11 cellular contexts compared by ENCODE assay signal in genomic region chr17:50154604-50155003, GRCh38. TPM values are rescaled to one million over a fixed set of nuclear protein-coding genes. Genes with fewer than 3 reads are reported as not detected.
DNase-seq lines count a peak whose midpoint lies in the region; ATAC-seq and TF ChIP-seq lines count a peak whose summit lies in the region.
"Had no signal": no experiment of that assay in that cellular context is flagged by ENCODE, and none has a peak within 500 bp of the region (broad histone marks: within the 10 kb centered on the region; RNA-seq: fewer than 3 reads in every experiment).

No MANE protein-coding gene starts in this region.

- no peak overlapping the region for H2BK15ac ChIP-seq in neuronal stem cell (ENCODE audit: low read length)

- no peaks in the 10 kb centered on the region for H3K9me3 ChIP-seq in CD4-positive, alpha-beta memory T cell (ENCODE audit: control insufficient read depth in 1 of 2, low read length in 2 of 2)
- H3K9me3 ChIP-seq in SK-N-MC (ENCODE audit: low read depth, low read length): no peaks in the 10 kb centered on the region
- H3K9me3 ChIP-seq in neuronal stem cell (replicated peaks in 1 of 2; ENCODE audit: control insufficient read depth in 2 of 2, insufficient read depth in 1 of 2, low read depth in 1 of 2, low read length in 2 of 2): no peaks in the 10 kb centered on the region
- no peaks in the 10 kb centered on the region for H3K9me3 ChIP-seq in colonic mucosa
- H3K9me3 ChIP-seq in effector memory CD4-positive, alpha-beta T cell (ENCODE audit: control insufficient read depth, low read length): no peaks in the 10 kb centered on the region

- no peak overlapping the region for H4K91ac ChIP-seq in neuronal stem cell (ENCODE audit: low read depth, low read length, poor library complexity)

- H3K36me3 ChIP-seq in CD4-positive, alpha-beta memory T cell (ENCODE audit: insufficient read depth, low read length): no peaks in the 10 kb centered on the region
- H3K36me3 ChIP-seq in SK-N-MC (ENCODE audit: insufficient read depth, low read length): no peaks in the 10 kb centered on the region
- H3K36me3 ChIP-seq in neuronal stem cell (replicated peaks in 1 of 2; ENCODE audit: control insufficient read depth in 2 of 2, insufficient read depth in 2 of 2, low read length in 2 of 2): no peaks in the 10 kb centered on the region
- H3K36me3 ChIP-seq in colonic mucosa: no peaks in the 10 kb centered on the region
- no peaks in the 10 kb centered on the region for H3K36me3 ChIP-seq in effector memory CD4-positive, alpha-beta T cell (ENCODE audit: control insufficient read depth, insufficient read depth, low read length)

- no peaks in the 10 kb centered on the region for H3K9me3 Mint-ChIP-seq in CD4-positive, alpha-beta memory T cell

- intact Hi-C loops in CD4-positive, alpha-beta memory T cell (cut with micrococcal nuclease): no loop called here
- intact Hi-C loops in colonic mucosa (cut with DNase I): loop anchor here (5.0 kb wide), 1 partner anchor 57 kb away; the partner anchor contains the start of gene PDK2

- no peak for ATAC-seq in GM18861 (IDR thresholded peaks at IDR 0.05; ENCODE audit: unreplicated experiment)

- H2BK12ac ChIP-seq in neuronal stem cell (ENCODE audit: low read length): no peak overlapping the region

- no peak overlapping the region for H4K8ac ChIP-seq in neuronal stem cell (ENCODE audit: low read depth, low read length)

- H3K27ac Mint-ChIP-seq in CD4-positive, alpha-beta memory T cell: peak overlapping the region; percentile 47 to 82 (median 59)

- no peak overlapping the region for H3K4me2 ChIP-seq in neuronal stem cell (ENCODE audit: insufficient read depth, low read length, poor library complexity, severe bottlenecking)

- H3K9ac ChIP-seq in SK-N-MC (ENCODE audit: insufficient read length): peak overlapping the region; percentile 5
- H3K9ac ChIP-seq in neuronal stem cell (ENCODE audit: low read depth, low read length, poor library complexity): no peak overlapping the region
- peak overlapping the region in 1 of 2 donors; percentile 57 for H3K9ac ChIP-seq in colonic mucosa (ENCODE audit: low read depth in 2 of 2, low read length in 2 of 2)

- no peak overlapping the region for H3K4me3 Mint-ChIP-seq in CD4-positive, alpha-beta memory T cell

- no CpG with 5 or more reads among the region's 1 CpG for WGBS in neuronal stem cell (ENCODE audit: extremely low coverage in 2 of 2, insufficient read length in 2 of 2, insufficient replicate concordance in 1 of 2), 2 donors

- no peak overlapping the region for H3K14ac ChIP-seq in neuronal stem cell (ENCODE audit: low read length)

- peaks cover 16 to 46% (median 31%) of the 10 kb centered on the region in 4 donors for H3K4me1 Mint-ChIP-seq in CD4-positive, alpha-beta memory T cell

- peaks cover 0 to 10% of the 10 kb centered on the region in 2 donors for H3K36me3 Mint-ChIP-seq in CD4-positive, alpha-beta memory T cell

- no peaks in the 10 kb centered on the region for H3K27me3 ChIP-seq in CD4-positive, alpha-beta memory T cell (ENCODE audit: insufficient read depth, low read length)
- H3K27me3 ChIP-seq in neuronal stem cell (ENCODE audit: control insufficient read depth in 3 of 3, insufficient read depth in 3 of 3, low read depth in 1 of 3, low read length in 3 of 3) (no peaks in the 10 kb centered on the region), colonic mucosa (no peaks in the 10 kb centered on the region)
- H3K27me3 ChIP-seq in effector memory CD4-positive, alpha-beta T cell (replicated peaks; ENCODE audit: control insufficient read depth, insufficient read depth, low read length, poor library complexity, severe bottlenecking): no peaks in the 10 kb centered on the region

- H3K27ac ChIP-seq in CD4-positive, alpha-beta memory T cell (ENCODE audit: low read depth, low read length): no peak overlapping the region
- H3K27ac ChIP-seq in SK-N-MC (no peak overlapping the region), neuronal stem cell (replicated peaks; ENCODE audit: low read length) (no peak overlapping the region), colonic mucosa (no peak overlapping the region)
- H3K27ac ChIP-seq in effector memory CD4-positive, alpha-beta T cell (ENCODE audit: insufficient read depth, low read length, poor library complexity, severe bottlenecking): no peak overlapping the region

- TF ChIP-seq CTCF in GM20000 (IDR thresholded peaks at IDR 0.05; ENCODE audit: extremely low read depth, missing control alignments) (no peak), colonic mucosa (IDR thresholded peaks at IDR 0.05) (no peak)

- H3K23ac ChIP-seq in neuronal stem cell (ENCODE audit: low read depth, low read length, poor library complexity): no peak overlapping the region

- H2AK5ac ChIP-seq in neuronal stem cell (ENCODE audit: low read depth, low read length): no peak overlapping the region

- DNase-seq in CD4-positive, alpha-beta memory T cell: no peak
- DNase-seq in GM20000 (ENCODE audit: low spot score) (peak; percentile 66), SK-N-MC (ENCODE audit: low read depth, low spot score) (no peak), neuronal stem cell (ENCODE audit: low spot score) (no peak), colonic mucosa (no peak)
- no peak for DNase-seq in effector memory CD4-positive, alpha-beta T cell
- no peak for DNase-seq in activated CD4-positive, alpha-beta T cell treated with anti-CD3 and anti-CD28 coated beads, Interleukin-2, amount 50 U/mL, for 1 hour
- DNase-seq: activated naive CD4-positive, alpha-beta T cell treated with Interleukin-2 at 50 U/mL for 16 hours; kidney glomerular epithelial cell; NCI-H524 had no signal

- peaks cover 6% of the 10 kb centered on the region for H3K79me1 ChIP-seq in neuronal stem cell (ENCODE audit: low read depth, low read length)

- H2BK120ac ChIP-seq in neuronal stem cell (ENCODE audit: low read depth, low read length): no peak overlapping the region

- no peaks in the 10 kb centered on the region for H3K27me3 Mint-ChIP-seq in CD4-positive, alpha-beta memory T cell

- H2AFZ ChIP-seq in neuronal stem cell (ENCODE audit: low read length): peak overlapping the region; percentile 74

- H3K18ac ChIP-seq in neuronal stem cell (ENCODE audit: low read length): no peak overlapping the region

- H3K4me3 ChIP-seq in CD4-positive, alpha-beta memory T cell (ENCODE audit: low read length in 2 of 2): no peak overlapping the region
- no peak overlapping the region for H3K4me3 ChIP-seq in SK-N-MC
- no peak overlapping the region for H3K4me3 ChIP-seq in neuronal stem cell (ENCODE audit: low read length in 2 of 2)
- H3K4me3 ChIP-seq in colonic mucosa: no peak overlapping the region
- no peak overlapping the region for H3K4me3 ChIP-seq in effector memory CD4-positive, alpha-beta T cell (ENCODE audit: insufficient read depth, low read depth, low read length, poor library complexity, severe bottlenecking)

- CTCF ChIA-PET in CD4-positive, alpha-beta memory T cell (lab: Charles Lee; ENCODE audit: partially characterized antibody): interaction anchor here (1.0 to 1.7 kb wide), 4 partner anchors 11 to 60 kb away, joined by 3 to 7 read pairs (median 4); no protein-coding TSS in a partner anchor

- H3K4ac ChIP-seq in neuronal stem cell (ENCODE audit: low read length): no peak overlapping the region

- no peak overlapping the region for H2BK5ac ChIP-seq in neuronal stem cell (ENCODE audit: low read length)

- POLR2A ChIA-PET in CD4-positive, alpha-beta memory T cell (lab: Charles Lee; ENCODE audit: partially characterized antibody): interaction anchor here (0.6 to 2.3 kb wide), 3 partner anchors 9 to 15 kb away, joined by 3 to 9 read pairs (median 3); no protein-coding TSS in a partner anchor

- H3K4me1 ChIP-seq in CD4-positive, alpha-beta memory T cell (ENCODE audit: insufficient read depth, low read length): peaks cover 43% of the 10 kb centered on the region
- H3K4me1 ChIP-seq in neuronal stem cell (ENCODE audit: control insufficient read depth in 2 of 2, insufficient read depth in 1 of 2, low read depth in 1 of 2, low read length in 2 of 2) (peaks cover 5% of the 10 kb centered on the region in 2 donors), colonic mucosa (no peaks in the 10 kb centered on the region)
- H3K4me1 ChIP-seq in effector memory CD4-positive, alpha-beta T cell (ENCODE audit: control insufficient read depth, insufficient read depth, low read length, poor library complexity, severe bottlenecking): peaks cover 24% of the 10 kb centered on the region

RNA-seq across cellular contexts. Expression of gene PPP1R9B, which starts 4.1 kb away (rescaled TPM):
- 10 to 100 TPM; 97.5 to 99.7 TPM for total RNA-seq in CD4-positive, alpha-beta memory T cell
- 1 to 10 TPM in 1 of 2 donors, under 1 TPM in 1; 0.48 to 2.2 TPM for polyA plus RNA-seq in CD4-positive, alpha-beta memory T cell
- 19.8 TPM for polyA plus RNA-seq in neuronal stem cell (2013, experiment 1 of 2)
- polyA plus RNA-seq in neuronal stem cell (2013, experiment 2 of 2): 19.4 TPM
- total RNA-seq in colonic mucosa: 10 to 100 TPM; 36.6 to 43.2 TPM

RNA-seq across cellular contexts. Expression of gene SGCA, which starts 11.2 kb away (rescaled TPM):
- total RNA-seq in CD4-positive, alpha-beta memory T cell: not detected
- polyA plus RNA-seq in CD4-positive, alpha-beta memory T cell: not detected
- 0.57 TPM for polyA plus RNA-seq in neuronal stem cell (2013, experiment 1 of 2)
- 0.35 TPM for polyA plus RNA-seq in neuronal stem cell (2013, experiment 2 of 2)
- total RNA-seq in colonic mucosa: 1 to 10 TPM in 1 of 2 donors, under 1 TPM in 1; 0.89 to 5.5 TPM

RNA-seq across cellular contexts. Expression of gene SAMD14, which starts 24.6 kb away (rescaled TPM):
- 1 to 10 TPM; 1.2 to 1.3 TPM for total RNA-seq in CD4-positive, alpha-beta memory T cell
- under 1 TPM; 0.16 to 0.19 TPM for polyA plus RNA-seq in CD4-positive, alpha-beta memory T cell
- polyA plus RNA-seq in neuronal stem cell (2013, experiment 1 of 2): 31.6 TPM
- polyA plus RNA-seq in neuronal stem cell (2013, experiment 2 of 2): 33.4 TPM
- 1 to 10 TPM in 1 of 2 donors, under 1 TPM in 1; 0.77 to 2.3 TPM for total RNA-seq in colonic mucosa

RNA-seq across cellular contexts. Expression of gene COL1A1, which starts 46.8 kb away (rescaled TPM):
- total RNA-seq in CD4-positive, alpha-beta memory T cell: 1 to 10 TPM; 1.0 to 1.6 TPM
- not detected for polyA plus RNA-seq in CD4-positive, alpha-beta memory T cell
- 17.9 TPM for polyA plus RNA-seq in neuronal stem cell (2013, experiment 1 of 2)
- 18.4 TPM for polyA plus RNA-seq in neuronal stem cell (2013, experiment 2 of 2)
- 100 to 1,000 TPM in 1 of 2 donors, 10 to 100 TPM in 1; 74.7 to 127 TPM for total RNA-seq in colonic mucosa

RNA-seq across cellular contexts. Expression of gene PDK2, which starts 59.5 kb away (rescaled TPM):
- total RNA-seq in CD4-positive, alpha-beta memory T cell: 10 to 100 TPM; 39.1 to 40.6 TPM
- polyA plus RNA-seq in CD4-positive, alpha-beta memory T cell: 10 to 100 TPM; 34.5 to 36.5 TPM
- polyA plus RNA-seq in neuronal stem cell (2013, experiment 1 of 2): 40.5 TPM
- 39.2 TPM for polyA plus RNA-seq in neuronal stem cell (2013, experiment 2 of 2)
- total RNA-seq in colonic mucosa: 10 to 100 TPM; 48.8 to 56.4 TPM
